In genomic region chr9:76530458-76531100, GRCh38 we compare ENCODE assay signal across 11 cellular contexts.
DNase-seq lines count a peak whose midpoint lies in the region; ATAC-seq, FAIRE-seq and TF ChIP-seq lines count a peak whose summit lies in the region.
"Had no signal": no experiment of that assay in that cellular context is flagged by ENCODE, and none has a peak within 500 bp of the region (broad histone marks: within the 10 kb centered on the region; RNA-seq: fewer than 3 reads in every experiment).

No MANE protein-coding gene starts in this region.

- H3K4me1 Mint-ChIP-seq in activated CD8-positive, alpha-beta T cell treated with anti-CD3 and anti-CD28 coated beads for 36 hours (ENCODE audit: low read depth) = peaks cover 5% of the 10 kb centered on the region
- peaks cover 12% of the 10 kb centered on the region for H3K4me1 Mint-ChIP-seq in activated CD8-positive, alpha-beta T cell treated with anti-CD3 and anti-CD28 coated beads, Interleukin-2, amount 10 ng/mL, durations not matched to agents 7 days and 5 days (ENCODE audit: low read depth)
- peaks cover 7% of the 10 kb centered on the region for H3K4me1 Mint-ChIP-seq in stimulated activated effector memory CD8-positive, alpha-beta T cell treated with anti-CD3 and anti-CD28 coated beads, Interleukin-12 subunit alpha, Interleukin-12 subunit beta, amount 100 ng/mL, for 72 hours
- H3K4me1 Mint-ChIP-seq: memory B cell had no signal

- no peaks in the 10 kb centered on the region for H3K36me3 Mint-ChIP-seq in activated CD8-positive, alpha-beta T cell treated with anti-CD3 and anti-CD28 coated beads for 36 hours (ENCODE audit: low read depth)
- H3K36me3 Mint-ChIP-seq in activated CD8-positive, alpha-beta T cell treated with anti-CD3 and anti-CD28 coated beads, Interleukin-2, amount 10 ng/mL, durations not matched to agents 7 days and 5 days (ENCODE audit: low read depth) = peaks cover 1% of the 10 kb centered on the region
- H3K36me3 Mint-ChIP-seq in stimulated activated effector memory CD8-positive, alpha-beta T cell treated with anti-CD3 and anti-CD28 coated beads, Interleukin-12 subunit alpha, Interleukin-12 subunit beta, amount 100 ng/mL, for 72 hours = no peaks in the 10 kb centered on the region
- H3K36me3 Mint-ChIP-seq: memory B cell had no signal

- intact Hi-C loops in activated CD8-positive, alpha-beta T cell treated with anti-CD3 and anti-CD28 coated beads for 36 hours (cut with micrococcal nuclease) = no loop called here
- intact Hi-C loops in posterior vena cava (cut with DNase I) = no loop called here

- no peaks in the 10 kb centered on the region for H3K9me3 Mint-ChIP-seq in activated CD8-positive, alpha-beta T cell treated with anti-CD3 and anti-CD28 coated beads for 36 hours
- H3K9me3 Mint-ChIP-seq in activated CD8-positive, alpha-beta T cell treated with anti-CD3 and anti-CD28 coated beads, Interleukin-2, amount 10 ng/mL, durations not matched to agents 7 days and 5 days (ENCODE audit: insufficient read depth) = no peaks in the 10 kb centered on the region
- H3K9me3 Mint-ChIP-seq in stimulated activated effector memory CD8-positive, alpha-beta T cell treated with anti-CD3 and anti-CD28 coated beads, Interleukin-12 subunit alpha, Interleukin-12 subunit beta, amount 100 ng/mL, for 72 hours = no peaks in the 10 kb centered on the region
- H3K9me3 Mint-ChIP-seq: memory B cell had no signal

- no peak overlapping the region for H3K4me3 ChIP-seq in fibroblast of mammary gland (ENCODE audit: control insufficient read depth, low read depth, low read length)

- peak overlapping the region; percentile 52 for H3K27ac Mint-ChIP-seq in activated CD8-positive, alpha-beta T cell treated with anti-CD3 and anti-CD28 coated beads for 36 hours
- H3K27ac Mint-ChIP-seq in activated CD8-positive, alpha-beta T cell treated with anti-CD3 and anti-CD28 coated beads, Interleukin-2, amount 10 ng/mL, durations not matched to agents 7 days and 5 days = no peak overlapping the region
- peak overlapping the region; percentile 54 for H3K27ac Mint-ChIP-seq in stimulated activated effector memory CD8-positive, alpha-beta T cell treated with anti-CD3 and anti-CD28 coated beads, Interleukin-12 subunit alpha, Interleukin-12 subunit beta, amount 100 ng/mL, for 72 hours
- H3K27ac Mint-ChIP-seq: memory B cell had no signal

- ATAC-seq in activated CD8-positive, alpha-beta T cell treated with anti-CD3 and anti-CD28 coated beads for 36 hours = no peak
- no peak for ATAC-seq in activated CD8-positive, alpha-beta T cell treated with anti-CD3 and anti-CD28 coated beads, Interleukin-2, amount 10 ng/mL, durations not matched to agents 7 days and 5 days
- no peak for ATAC-seq in stimulated activated effector memory CD8-positive, alpha-beta T cell treated with anti-CD3 and anti-CD28 coated beads, Interleukin-12 subunit alpha, Interleukin-12 subunit beta, amount 100 ng/mL, for 72 hours
- ATAC-seq: Panc1 had no signal

- CTCF ChIA-PET in activated CD8-positive, alpha-beta T cell treated with anti-CD3 and anti-CD28 coated beads for 36 hours (lab: Charles Lee) = no interaction called here
- CTCF ChIA-PET in activated CD8-positive, alpha-beta T cell treated with anti-CD3 and anti-CD28 coated beads, Interleukin-2, amount 10 ng/mL, durations not matched to agents 7 days and 5 days (lab: Charles Lee) = no interaction called here

- H3K27me3 Mint-ChIP-seq in activated CD8-positive, alpha-beta T cell treated with anti-CD3 and anti-CD28 coated beads for 36 hours = no peaks in the 10 kb centered on the region
- H3K27me3 Mint-ChIP-seq in activated CD8-positive, alpha-beta T cell treated with anti-CD3 and anti-CD28 coated beads, Interleukin-2, amount 10 ng/mL, durations not matched to agents 7 days and 5 days (ENCODE audit: low read depth) = peaks cover 2% of the 10 kb centered on the region

- no peak for DNase-seq in activated CD8-positive, alpha-beta T cell treated with anti-CD3 and anti-CD28 coated beads for 36 hours
- DNase-seq in activated CD8-positive, alpha-beta T cell treated with anti-CD3 and anti-CD28 coated beads, Interleukin-2, amount 10 ng/mL, durations not matched to agents 7 days and 5 days = no peak
- DNase-seq in M059J (ENCODE audit: low read depth) (peak; percentile 70), fibroblast of mammary gland (ENCODE audit: low read depth) (peak; percentile 40), NCI-H1930 (lab: John Stamatoyannopoulos, UW) (no peak), urothelium cell line (ENCODE audit: low spot score) (no peak), posterior vena cava (ENCODE audit: low spot score) (no peak)
- no peak for DNase-seq in stimulated activated effector memory CD8-positive, alpha-beta T cell treated with anti-CD3 and anti-CD28 coated beads, Interleukin-12 subunit alpha, Interleukin-12 subunit beta, amount 100 ng/mL, for 72 hours (ENCODE audit: low spot score in 2 of 2)
- DNase-seq: stimulated activated naive CD4-positive, alpha-beta T cell had no signal

- FAIRE-seq in urothelium cell line (lab: Jason Lieb, UNC) = no peak

- POLR2A ChIA-PET in activated CD8-positive, alpha-beta T cell treated with anti-CD3 and anti-CD28 coated beads for 36 hours (lab: Charles Lee) = no interaction called here
- POLR2A ChIA-PET in activated CD8-positive, alpha-beta T cell treated with anti-CD3 and anti-CD28 coated beads, Interleukin-2, amount 10 ng/mL, durations not matched to agents 7 days and 5 days (lab: Charles Lee) = no interaction called here

- no peak overlapping the region for H3K4me3 Mint-ChIP-seq in activated CD8-positive, alpha-beta T cell treated with anti-CD3 and anti-CD28 coated beads for 36 hours
- H3K4me3 Mint-ChIP-seq in activated CD8-positive, alpha-beta T cell treated with anti-CD3 and anti-CD28 coated beads, Interleukin-2, amount 10 ng/mL, durations not matched to agents 7 days and 5 days = no peak overlapping the region
- H3K4me3 Mint-ChIP-seq in stimulated activated effector memory CD8-positive, alpha-beta T cell treated with anti-CD3 and anti-CD28 coated beads, Interleukin-12 subunit alpha, Interleukin-12 subunit beta, amount 100 ng/mL, for 72 hours = no peak overlapping the region
- H3K4me3 Mint-ChIP-seq: memory B cell had no signal

- TF ChIP-seq CTCF in activated CD8-positive, alpha-beta T cell treated with anti-CD3 and anti-CD28 coated beads for 36 hours (IDR thresholded peaks at IDR 0.05) = no peak
- TF ChIP-seq CTCF in fibroblast of mammary gland (conservative IDR thresholded peaks at IDR 0.05; ENCODE audit: control insufficient read depth, insufficient read depth, low read depth, low read length) = no peak

Comparison
In these comparisons a context has a peak if more than half of its experiments do, and no peak if none do; other contexts are left out.
1. DNase-seq: peak in M059J (single experiment) and fibroblast of mammary gland (single experiment); none in activated CD8-positive, alpha-beta T cell treated with anti-CD3 and anti-CD28 coated beads for 36 hours (single experiment), activated CD8-positive, alpha-beta T cell treated with anti-CD3 and anti-CD28 coated beads, Interleukin-2, amount 10 ng/mL, durations not matched to agents 7 days and 5 days (single experiment), stimulated activated effector memory CD8-positive, alpha-beta T cell treated with anti-CD3 and anti-CD28 coated beads, Interleukin-12 subunit alpha, Interleukin-12 subunit beta, amount 100 ng/mL, for 72 hours (0 of 2), NCI-H1930 (0 of 2), urothelium cell line (single experiment) and posterior vena cava (single experiment).